Comparison of ENCODE assay signal across 11 cellular contexts in the genomic region with DNA sequence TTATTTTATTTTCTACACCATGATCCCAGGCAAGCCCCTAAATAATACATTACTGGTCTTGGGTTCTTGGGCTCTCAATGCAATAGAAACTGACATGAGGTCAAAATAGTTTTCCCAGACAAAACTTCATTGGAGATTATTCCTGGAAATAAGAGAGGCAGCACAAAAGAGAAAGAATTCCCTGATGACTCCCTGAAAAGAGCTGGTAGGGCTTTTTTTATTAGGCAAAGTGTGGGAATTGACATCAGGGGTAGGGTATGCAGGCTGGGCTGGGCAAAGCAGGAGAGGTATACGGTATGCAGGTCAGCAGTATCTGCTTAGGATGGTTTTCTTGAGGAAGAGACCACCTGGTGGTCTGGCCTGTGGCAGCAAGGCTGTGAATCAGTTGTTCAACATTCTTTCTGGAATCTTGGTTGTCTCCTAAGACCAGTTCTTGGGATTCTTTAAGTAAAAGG. TPM values are rescaled to one million over a fixed set of nuclear protein-coding genes. Genes with fewer than 3 reads are reported as not detected.
DNase-seq lines count a peak whose midpoint lies in the region; ATAC-seq and TF ChIP-seq lines count a peak whose summit lies in the region.
"Had no signal": no experiment of that assay in that cellular context is flagged by ENCODE, and none has a peak within 500 bp of the region (broad histone marks: within the 10 kb centered on the region; RNA-seq: fewer than 3 reads in every experiment).

No MANE protein-coding gene starts in this region.

- H3K9ac ChIP-seq in adipocyte (ENCODE audit: low read length) (peak overlapping the region; percentile 65), rectal smooth muscle tissue (ENCODE audit: low read length) (no peak overlapping the region)

- TF ChIP-seq CTCF in GM23338 (conservative IDR thresholded peaks at IDR 0.05; ENCODE audit: low read depth in 2 of 2) (no peak), hepatocyte (IDR thresholded peaks at IDR 0.05; ENCODE audit: poor library complexity) (no peak)

- H3K4me1 ChIP-seq in GM23338 (ENCODE audit: insufficient read depth): no peaks in the 10 kb centered on the region; the same call in 1 of the 2 replicates
- peaks cover 19% of the 10 kb centered on the region for H3K4me1 ChIP-seq in adipocyte (ENCODE audit: control insufficient read depth, insufficient read depth, low read length)
- peaks cover 17% of the 10 kb centered on the region for H3K4me1 ChIP-seq in hepatocyte (ENCODE audit: insufficient read depth)
- H3K4me1 ChIP-seq in rectal smooth muscle tissue (ENCODE audit: control insufficient read depth, insufficient read depth, low read length): peaks cover 15% of the 10 kb centered on the region

- peaks cover 33% of the 10 kb centered on the region for H3K9me3 Mint-ChIP-seq in GM23338
- H3K9me3 Mint-ChIP-seq: activated naive CD4-positive, alpha-beta T cell treated with anti-CD3 and anti-CD28 coated beads, Interleukin-2, amount 50 U/mL, for 24 hours had no signal

- 90% methylated on average over 1 of the region's 1 CpG for WGBS in hepatocyte (ENCODE audit: low lambda C conversion rate, missing lambda C conversion rate)

- no peaks in the 10 kb centered on the region for H3K36me3 ChIP-seq in GM23338 (ENCODE audit: insufficient read depth)
- no peaks in the 10 kb centered on the region for H3K36me3 ChIP-seq in adipocyte (ENCODE audit: control insufficient read depth, insufficient read depth, low read length, severe bottlenecking)
- no peaks in the 10 kb centered on the region for H3K36me3 ChIP-seq in hepatocyte (replicated peaks; ENCODE audit: insufficient read depth, low read depth)
- no peaks in the 10 kb centered on the region for H3K36me3 ChIP-seq in rectal smooth muscle tissue (ENCODE audit: control insufficient read depth, insufficient read depth, low read length)

- H3K36me3 Mint-ChIP-seq in GM23338 (ENCODE audit: low read depth): peaks cover 26% of the 10 kb centered on the region
- H3K36me3 Mint-ChIP-seq: activated naive CD4-positive, alpha-beta T cell treated with anti-CD3 and anti-CD28 coated beads, Interleukin-2, amount 50 U/mL, for 24 hours had no signal

- H3K4me2 ChIP-seq in GM23338 (no peak overlapping the region), hepatocyte (no peak overlapping the region)

- H2AFZ ChIP-seq in GM23338 (no peak overlapping the region), hepatocyte (no peak overlapping the region)

- H3K27ac ChIP-seq in GM23338 (ENCODE audit: low read depth) (peak overlapping the region; percentile 97), hepatocyte (peak overlapping the region; percentile 90), rectal smooth muscle tissue (ENCODE audit: low read depth, low read length) (peak overlapping the region; percentile 77)

- ATAC-seq in GM23338: peak; percentile 87
- ATAC-seq: sciatic nerve had no signal

- H3K27me3 Mint-ChIP-seq in GM23338 (ENCODE audit: insufficient read depth, low read depth, poor library complexity): peaks cover 20% of the 10 kb centered on the region

- peak overlapping the region; percentile 42; the same call in 1 of the 3 replicates for H3K4me3 Mint-ChIP-seq in GM23338
- H3K4me3 Mint-ChIP-seq: activated naive CD4-positive, alpha-beta T cell treated with anti-CD3 and anti-CD28 coated beads, Interleukin-2, amount 50 U/mL, for 24 hours had no signal

- H3K79me2 ChIP-seq in GM23338 (replicated peaks; ENCODE audit: insufficient read depth): no peaks in the 10 kb centered on the region
- H3K79me2 ChIP-seq in hepatocyte: no peaks in the 10 kb centered on the region

- H3K27me3 ChIP-seq in GM23338 (ENCODE audit: insufficient read depth) (no peaks in the 10 kb centered on the region), adipocyte (replicated peaks; ENCODE audit: control insufficient read depth, insufficient read depth, low read length) (no peaks in the 10 kb centered on the region), hepatocyte (no peaks in the 10 kb centered on the region), rectal smooth muscle tissue (ENCODE audit: control insufficient read depth, insufficient read depth, low read length) (no peaks in the 10 kb centered on the region)

- H3K4me3 ChIP-seq in GM23338 (no peak overlapping the region), adipocyte (ENCODE audit: low read length) (peak overlapping the region; percentile 19), hepatocyte (no peak overlapping the region), rectal smooth muscle tissue (ENCODE audit: low read length) (no peak overlapping the region)

- H3K9me3 ChIP-seq in adipocyte (ENCODE audit: control insufficient read depth, low read length): peaks cover 4% of the 10 kb centered on the region
- no peaks in the 10 kb centered on the region for H3K9me3 ChIP-seq in hepatocyte (ENCODE audit: low read depth)

- DNase-seq in GM23338 (ENCODE audit: low spot score): peak; percentile 57
- DNase-seq in adipocyte (ENCODE audit: low read depth): no peak
- no peak for DNase-seq in hepatocyte (ENCODE audit: low spot score)
- no peak for DNase-seq in SW 1271 (lab: John Stamatoyannopoulos, UW)
- no peak for DNase-seq in stimulated activated CD4-positive, alpha-beta T cell treated with anti-CD3 and anti-CD28 coated beads, Interleukin-15, amount 100 ng/mL, for 24 hours
- no peak for DNase-seq in MV-4-11 (lab: John Stamatoyannopoulos, UW)
- no peak for DNase-seq in Kasumi-1 (lab: John Stamatoyannopoulos, UW)

- H3K9me2 ChIP-seq in GM23338 (ENCODE audit: insufficient read depth) (peaks cover 23% of the 10 kb centered on the region), hepatocyte (replicated peaks; ENCODE audit: insufficient read depth) (no peaks in the 10 kb centered on the region)

- H4K20me1 ChIP-seq in GM23338 (replicated peaks; ENCODE audit: insufficient read depth) (no peaks in the 10 kb centered on the region), hepatocyte (ENCODE audit: insufficient read depth, poor library complexity, severe bottlenecking) (no peaks in the 10 kb centered on the region)

- no peaks in the 10 kb centered on the region for H3F3A ChIP-seq in GM23338 (replicated peaks; ENCODE audit: low read depth)

- H3K4me1 Mint-ChIP-seq in GM23338: peaks cover 22% of the 10 kb centered on the region
- H3K4me1 Mint-ChIP-seq: activated naive CD4-positive, alpha-beta T cell treated with anti-CD3 and anti-CD28 coated beads, Interleukin-2, amount 50 U/mL, for 24 hours had no signal

- H3K27ac Mint-ChIP-seq in GM23338: peak overlapping the region; percentile 98

TF ChIP-seq in GM23338, 12 proteins besides CTCF, POLR2A, EP300 and RAD21 (continues in another document):
- TF ChIP-seq POLR2AphosphoS5 (IDR thresholded peaks at IDR 0.05; ENCODE audit: low read depth): no peak

RNA-seq across cellular contexts. Expression of gene IGFL3, which starts 9.3 kb away (rescaled TPM):
- not detected in 2 replicates for total RNA-seq in GM23338 (2014; rRNA removed; shearing (Covaris generic))
- not detected in 2 replicates for polyA plus RNA-seq in GM23338 (2016; fragmentation: Nextera tagmentation; extraction: Ambion mirVana)
- 2.1 and 2.6 TPM in 2 replicates for total RNA-seq in hepatocyte
- 4.7 and 5.5 TPM in 2 replicates for polyA plus RNA-seq in hepatocyte
- total RNA-seq: glomerular endothelial cell, sciatic nerve had no signal

RNA-seq across cellular contexts. Expression of gene IGFL2, which starts 14.2 kb away (rescaled TPM):
- not detected in 2 replicates for total RNA-seq in GM23338 (2014; rRNA removed; shearing (Covaris generic))
- polyA plus RNA-seq in GM23338 (2016; fragmentation: Nextera tagmentation; extraction: Ambion mirVana) (not detected in 2 replicates), hepatocyte (17.2 and 22.9 TPM in 2 replicates)
- total RNA-seq in hepatocyte: 12.9 and 15.2 TPM in 2 replicates
- total RNA-seq: glomerular endothelial cell had no signal

Comparison
In these comparisons a context has a peak if more than half of its experiments do, and no peak if none do; other contexts are left out.
1. RNA of gene IGFL2, which starts 14.2 kb away (total RNA-seq): 12.9 to 15.2 TPM in hepatocyte; not detected in GM23338; every median in the first group is over 10 times any median in the second.
2. Peak in every context shown above with its lines, with median percentiles within 50 percentile points of each other: H3K27ac ChIP-seq.